25 cellular contexts compared by ENCODE assay signal in genomic region chr2:238498188-238498587, GRCh38.
"Had no signal": no experiment of that assay in that cellular context is flagged by ENCODE, and none has a peak within 500 bp of the region (broad histone marks: within the 10 kb centered on the region; RNA-seq: fewer than 3 reads in every experiment).

No MANE protein-coding gene starts in this region.

- H3K36me3 Mint-ChIP-seq: activated naive CD4-positive, alpha-beta T cell treated with anti-CD3 and anti-CD28 coated beads, Interleukin-2, amount 50 U/mL, for 24 hours; immature natural killer cell had no signal

- H3K27me3 Mint-ChIP-seq: activated B cell treated with CpG ODN at 0.5 μM for 24 hours; activated CD4-positive, alpha-beta T cell treated with anti-CD3 and anti-CD28 coated beads for 36 hours; activated naive CD4-positive, alpha-beta T cell treated with anti-CD3 and anti-CD28 coated beads, Interleukin-2, amount 50 U/mL, for 24 hours; stimulated activated naive CD8-positive, alpha-beta T cell treated with anti-CD3 and anti-CD28 coated beads, Interleukin-15, Interleukin-2, amounts not matched to agents 100 ng/mL and 50 ng/mL, for 24 hours had no signal

- H3K4me3 Mint-ChIP-seq: activated B cell treated with CpG ODN at 0.5 μM for 24 hours; activated CD4-positive, alpha-beta T cell treated with anti-CD3 and anti-CD28 coated beads for 36 hours; activated naive CD4-positive, alpha-beta T cell treated with anti-CD3 and anti-CD28 coated beads, Interleukin-2, amount 50 U/mL, for 24 hours; activated T-helper 1 cell treated with anti-CD3 and anti-CD28 coated beads, Interleukin-12 subunit alpha, Interleukin-12 subunit beta, Interleukin-2, Interleukin-4 antibody, amounts not matched to agents 30 ng/mL and 10 ng/mL and 1 ng/mL, durations not matched to agents 14 hours and 24 hours and 36 hours; immature natural killer cell; memory B cell; stimulated activated naive CD8-positive, alpha-beta T cell treated with anti-CD3 and anti-CD28 coated beads, Interleukin-15, Interleukin-2, amounts not matched to agents 100 ng/mL and 50 ng/mL, for 24 hours; T-helper 1 cell treated with Interleukin-12 subunit alpha and Interleukin-12 subunit beta and Interleukin-4 antibody, amounts not matched to agents 30 μg/mL and 1 μg/mL, for 36 hours had no signal

- H3K9me3 Mint-ChIP-seq: activated B cell treated with CpG ODN at 0.5 μM for 24 hours; activated naive CD4-positive, alpha-beta T cell treated with anti-CD3 and anti-CD28 coated beads, Interleukin-2, amount 50 U/mL, for 24 hours; activated T-helper 1 cell treated with anti-CD3 and anti-CD28 coated beads, Interleukin-12 subunit alpha, Interleukin-12 subunit beta, Interleukin-2, Interleukin-4 antibody, amounts not matched to agents 30 ng/mL and 10 ng/mL and 1 ng/mL, durations not matched to agents 14 hours and 24 hours and 36 hours; immature natural killer cell; stimulated activated naive CD8-positive, alpha-beta T cell treated with anti-CD3 and anti-CD28 coated beads, Interleukin-15, Interleukin-2, amounts not matched to agents 100 ng/mL and 50 ng/mL, for 24 hours; T-helper 1 cell treated with Interleukin-12 subunit alpha and Interleukin-12 subunit beta and Interleukin-4 antibody, amounts not matched to agents 30 μg/mL and 1 μg/mL, for 36 hours had no signal

- H3K27ac ChIP-seq: body of pancreas, cardiac muscle cell, ovary, psoas muscle, right atrium auricular region, suprapubic skin, tibial nerve had no signal

- H3K36me3 ChIP-seq: cardiac muscle cell, ovary, right atrium auricular region, suprapubic skin, tibial nerve had no signal

- H3K27ac Mint-ChIP-seq: activated B cell treated with CpG ODN at 0.5 μM for 24 hours; activated CD4-positive, alpha-beta T cell treated with anti-CD3 and anti-CD28 coated beads for 36 hours; activated naive CD4-positive, alpha-beta T cell treated with anti-CD3 and anti-CD28 coated beads, Interleukin-2, amount 50 U/mL, for 24 hours; activated T-helper 1 cell treated with anti-CD3 and anti-CD28 coated beads, Interleukin-12 subunit alpha, Interleukin-12 subunit beta, Interleukin-2, Interleukin-4 antibody, amounts not matched to agents 30 ng/mL and 10 ng/mL and 1 ng/mL, durations not matched to agents 14 hours and 24 hours and 36 hours; immature natural killer cell; memory B cell; stimulated activated naive CD8-positive, alpha-beta T cell treated with anti-CD3 and anti-CD28 coated beads, Interleukin-15, Interleukin-2, amounts not matched to agents 100 ng/mL and 50 ng/mL, for 24 hours; T-helper 1 cell treated with Interleukin-12 subunit alpha and Interleukin-12 subunit beta and Interleukin-4 antibody, amounts not matched to agents 30 μg/mL and 1 μg/mL, for 36 hours had no signal

- H3K4me3 ChIP-seq: body of pancreas, cardiac muscle cell, ovary, psoas muscle, right atrium auricular region, suprapubic skin, tibial nerve had no signal

- FAIRE-seq: urothelium cell line had no signal

- DNase-seq: activated B cell treated with CpG ODN at 0.5 μM for 24 hours; activated CD4-positive, alpha-beta T cell treated with anti-CD3 and anti-CD28 coated beads for 36 hours; activated CD4-positive, alpha-beta T cell treated with anti-CD3 and anti-CD28 coated beads, Interleukin-2, amount 50 U/mL, for 4 hours; activated gamma-delta T cell treated with Interleukin-2 at 50 U/mL for 16 hours; anterior cingulate cortex; body of pancreas; dermis blood vessel endothelial cell; effector memory CD4-positive, alpha-beta T cell; foreskin melanocyte; immature natural killer cell; stimulated activated CD4-positive, alpha-beta T cell treated with anti-CD3 and anti-CD28 coated beads, Interleukin-12 subunit alpha, Interleukin-12 subunit beta, amount 100 ng/mL, for 4 hours; stimulated activated CD4-positive, alpha-beta T cell treated with anti-CD3 and anti-CD28 coated beads, Interleukin-4, amount 100 ng/mL, for 4 hours; T1000 had no signal

- H3K4me1 ChIP-seq: body of pancreas, psoas muscle, right atrium auricular region, suprapubic skin had no signal

- H3K9me3 ChIP-seq: body of pancreas, ovary, psoas muscle, right atrium auricular region, suprapubic skin, tibial nerve had no signal

- H3K27me3 ChIP-seq: body of pancreas, cardiac muscle cell, ovary, right atrium auricular region, tibial nerve had no signal
